2 cellular contexts compared by ENCODE assay signal in the genomic region with DNA sequence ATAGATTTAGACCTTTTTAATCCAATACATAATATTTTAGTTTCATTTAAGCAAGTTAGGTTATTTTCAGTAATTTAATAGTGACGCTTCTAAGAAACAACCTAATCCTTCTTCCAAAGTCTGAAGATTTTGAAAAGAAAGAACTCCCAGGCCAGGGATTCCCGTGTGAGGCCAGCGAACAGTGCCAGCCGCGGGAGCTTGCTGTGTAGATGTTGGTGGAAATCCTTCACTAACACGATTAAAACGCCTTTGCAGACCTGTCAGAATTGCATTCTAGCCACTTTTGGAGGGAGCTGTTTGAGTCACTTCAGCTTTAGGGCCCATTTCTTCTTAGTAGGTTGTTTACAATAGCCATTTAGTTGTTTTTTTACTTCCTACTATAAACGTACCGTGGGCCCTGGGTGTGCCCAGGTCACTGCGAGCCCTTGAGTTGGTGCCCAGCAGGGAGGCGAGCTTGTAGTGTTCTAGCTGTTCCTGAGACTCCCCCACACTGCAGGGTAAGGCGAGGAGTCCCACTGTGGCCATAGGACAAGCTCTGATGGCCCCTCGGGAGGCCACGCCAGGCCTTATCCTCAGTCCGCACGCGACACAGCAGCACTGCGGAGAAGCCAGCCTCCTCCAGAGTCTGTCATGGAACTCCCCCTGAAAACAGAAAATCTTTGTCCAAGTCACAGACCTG.
TF ChIP-seq lines count a peak whose summit lies in the region.

No MANE protein-coding gene starts in this region.

TF ChIP-seq in HEK293, 187 proteins besides CTCF, POLR2A, EP300 and RAD21:
- TF ChIP-seq GFI1B (tag by site-specific recombination; IDR thresholded peaks at IDR 0.05) (no peak), ZNF341 (tag by site-specific recombination; IDR thresholded peaks at IDR 0.05; ENCODE audit: low read depth) (peak; percentile 74), YY1 (tag by site-specific recombination; IDR thresholded peaks at IDR 0.05) (no peak), TCF7L2 (IDR thresholded peaks at IDR 0.05; ENCODE audit: borderline replicate concordance, low read depth, low read length) (no peak), ZNF121 (tag by site-specific recombination; IDR thresholded peaks at IDR 0.05) (no peak), MYNN (tag by site-specific recombination; IDR thresholded peaks at IDR 0.05; ENCODE audit: borderline replicate concordance) (no peak), ZNF423 (tag by site-specific recombination; IDR thresholded peaks at IDR 0.05) (no peak), TRIM28 (IDR thresholded peaks at IDR 0.05; ENCODE audit: borderline replicate concordance, low read length) (0 out of 2 replicates have a peak, but pooled peaks have one; percentile 77), ZIC2 (tag by site-specific recombination; IDR thresholded peaks at IDR 0.05) (peak; percentile 83), ZNF510 (tag by site-specific recombination; IDR thresholded peaks at IDR 0.05; ENCODE audit: insufficient replicate concordance) (no peak), ZNF548 (tag by site-specific recombination; IDR thresholded peaks at IDR 0.05) (no peak), ZNF426 (tag by site-specific recombination; IDR thresholded peaks at IDR 0.05) (no peak), ZNF202 (tag by site-specific recombination; IDR thresholded peaks at IDR 0.05; ENCODE audit: borderline replicate concordance) (no peak)
- TF ChIP-seq, protein P1, sequence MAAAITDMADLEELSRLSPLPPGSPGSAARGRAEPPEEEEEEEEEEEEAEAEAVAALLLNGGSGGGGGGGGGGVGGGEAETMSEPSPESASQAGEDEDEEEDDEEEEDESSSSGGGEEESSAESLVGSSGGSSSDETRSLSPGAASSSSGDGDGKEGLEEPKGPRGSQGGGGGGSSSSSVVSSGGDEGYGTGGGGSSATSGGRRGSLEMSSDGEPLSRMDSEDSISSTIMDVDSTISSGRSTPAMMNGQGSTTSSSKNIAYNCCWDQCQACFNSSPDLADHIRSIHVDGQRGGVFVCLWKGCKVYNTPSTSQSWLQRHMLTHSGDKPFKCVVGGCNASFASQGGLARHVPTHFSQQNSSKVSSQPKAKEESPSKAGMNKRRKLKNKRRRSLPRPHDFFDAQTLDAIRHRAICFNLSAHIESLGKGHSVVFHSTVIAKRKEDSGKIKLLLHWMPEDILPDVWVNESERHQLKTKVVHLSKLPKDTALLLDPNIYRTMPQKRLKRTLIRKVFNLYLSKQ (tag by site-specific recombination; IDR thresholded peaks at IDR 0.05; ENCODE audit: borderline replicate concordance) = no peak
- TF ChIP-seq, protein P2, sequence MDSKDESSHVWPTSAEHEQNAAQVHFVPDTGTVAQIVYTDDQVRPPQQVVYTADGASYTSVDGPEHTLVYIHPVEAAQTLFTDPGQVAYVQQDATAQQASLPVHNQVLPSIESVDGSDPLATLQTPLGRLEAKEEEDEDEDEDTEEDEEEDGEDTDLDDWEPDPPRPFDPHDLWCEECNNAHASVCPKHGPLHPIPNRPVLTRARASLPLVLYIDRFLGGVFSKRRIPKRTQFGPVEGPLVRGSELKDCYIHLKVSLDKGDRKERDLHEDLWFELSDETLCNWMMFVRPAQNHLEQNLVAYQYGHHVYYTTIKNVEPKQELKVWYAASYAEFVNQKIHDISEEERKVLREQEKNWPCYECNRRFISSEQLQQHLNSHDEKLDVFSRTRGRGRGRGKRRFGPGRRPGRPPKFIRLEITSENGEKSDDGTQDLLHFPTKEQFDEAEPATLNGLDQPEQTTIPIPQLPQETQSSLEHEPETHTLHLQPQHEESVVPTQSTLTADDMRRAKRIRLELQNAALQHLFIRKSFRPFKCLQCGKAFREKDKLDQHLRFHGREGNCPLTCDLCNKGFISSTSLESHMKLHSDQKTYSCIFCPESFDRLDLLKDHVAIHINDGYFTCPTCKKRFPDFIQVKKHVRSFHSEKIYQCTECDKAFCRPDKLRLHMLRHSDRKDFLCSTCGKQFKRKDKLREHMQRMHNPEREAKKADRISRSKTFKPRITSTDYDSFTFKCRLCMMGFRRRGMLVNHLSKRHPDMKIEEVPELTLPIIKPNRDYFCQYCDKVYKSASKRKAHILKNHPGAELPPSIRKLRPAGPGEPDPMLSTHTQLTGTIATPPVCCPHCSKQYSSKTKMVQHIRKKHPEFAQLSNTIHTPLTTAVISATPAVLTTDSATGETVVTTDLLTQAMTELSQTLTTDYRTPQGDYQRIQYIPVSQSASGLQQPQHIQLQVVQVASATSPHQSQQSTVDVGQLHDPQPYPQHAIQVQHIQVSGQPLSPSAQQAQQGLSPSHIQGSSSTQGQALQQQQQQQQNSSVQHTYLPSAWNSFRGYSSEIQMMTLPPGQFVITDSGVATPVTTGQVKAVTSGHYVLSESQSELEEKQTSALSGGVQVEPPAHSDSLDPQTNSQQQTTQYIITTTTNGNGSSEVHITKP (tag by site-specific recombination; IDR thresholded peaks at IDR 0.05) = no peak

TF ChIP-seq in K562, 482 proteins besides CTCF, POLR2A, EP300 and RAD21 (continues in another document):
- TF ChIP-seq NCOA4 (IDR thresholded peaks at IDR 0.05; ENCODE audit: partially characterized antibody) (no peak), CXXC5 (CRISPR knock-in tag; IDR thresholded peaks at IDR 0.05) (0 out of 2 replicates have a peak, but pooled peaks have one; percentile 23), SETDB1 (IDR thresholded peaks at IDR 0.05; ENCODE audit: low read length) (no peak), ZNF644 (tag; IDR thresholded peaks at IDR 0.05; ENCODE audit: low read depth) (no peak), BHLHE40 (IDR thresholded peaks at IDR 0.05; ENCODE audit: low read length) (peak; percentile 78), ZNF316 (IDR thresholded peaks at IDR 0.05) (no peak), XRCC5 (IDR thresholded peaks at IDR 0.05; ENCODE audit: low read depth, low read length) (no peak), ZNF140 (CRISPR knock-in tag; IDR thresholded peaks at IDR 0.05) (no peak), MYBL2 (IDR thresholded peaks at IDR 0.05; ENCODE audit: low read depth) (no peak), MYBL2 (CRISPR knock-in tag; IDR thresholded peaks at IDR 0.05; ENCODE audit: borderline replicate concordance) (no peak), ILK (tag; IDR thresholded peaks at IDR 0.05; ENCODE audit: borderline replicate concordance, low read depth) (no peak), HMG20A (CRISPR knock-in tag; conservative IDR thresholded peaks at IDR 0.05) (no peak), HEY1 (CRISPR knock-in tag; IDR thresholded peaks at IDR 0.05; ENCODE audit: borderline replicate concordance) (no peak), KDM2B (CRISPR knock-in tag; IDR thresholded peaks at IDR 0.05) (no peak), CTCFL (IDR thresholded peaks at IDR 0.05; ENCODE audit: borderline replicate concordance, insufficient read depth, low read depth, low read length, poor library complexity, severe bottlenecking) (no peak), SRSF3 (IDR thresholded peaks at IDR 0.05; ENCODE audit: insufficient read depth, low read length) (no peak), PTTG1 (tag; IDR thresholded peaks at IDR 0.05; ENCODE audit: low read depth) (no peak), SUPT5H (IDR thresholded peaks at IDR 0.05) (no peak), SMAD1 (IDR thresholded peaks at IDR 0.05; ENCODE audit: low read depth, low read length, partially characterized antibody) (no peak), SIRT6 (IDR thresholded peaks at IDR 0.05; ENCODE audit: low read depth, low read length) (no peak), LCOR (CRISPR knock-in tag; IDR thresholded peaks at IDR 0.05) (no peak), CCAR2 (IDR thresholded peaks at IDR 0.05; ENCODE audit: low read depth, low read length) (no peak), KAT8 (IDR thresholded peaks at IDR 0.05; ENCODE audit: low read depth) (no peak), DNMT1 (IDR thresholded peaks at IDR 0.05) (no peak), ATF1 (CRISPR knock-in tag; IDR thresholded peaks at IDR 0.05) (no peak), ATF1 (tag; IDR thresholded peaks at IDR 0.05) (no peak), ZNF124 (CRISPR knock-in tag; IDR thresholded peaks at IDR 0.05) (no peak), GTF2F1 (IDR thresholded peaks at IDR 0.05; ENCODE audit: low read depth, low read length) (no peak), DEAF1 (CRISPR knock-in tag; IDR thresholded peaks at IDR 0.05) (no peak), HNRNPUL1 (IDR thresholded peaks at IDR 0.05; ENCODE audit: low read length) (no peak), SIN3A (IDR thresholded peaks at IDR 0.05; ENCODE audit: borderline replicate concordance in 2 of 2, control insufficient read depth in 1 of 2, low read depth in 2 of 2, low read length in 2 of 2) (0 out of 4 replicates have a peak, but pooled peaks of 1 of the 2 experiments have one; percentile 14), BRD4 (IDR thresholded peaks at IDR 0.05) (no peak), ZNF766 (CRISPR knock-in tag; conservative IDR thresholded peaks at IDR 0.05) (no peak), MECOM (CRISPR knock-in tag; IDR thresholded peaks at IDR 0.05) (no peak), ZSCAN29 (IDR thresholded peaks at IDR 0.05) (no peak)
- TF ChIP-seq, protein P3, sequence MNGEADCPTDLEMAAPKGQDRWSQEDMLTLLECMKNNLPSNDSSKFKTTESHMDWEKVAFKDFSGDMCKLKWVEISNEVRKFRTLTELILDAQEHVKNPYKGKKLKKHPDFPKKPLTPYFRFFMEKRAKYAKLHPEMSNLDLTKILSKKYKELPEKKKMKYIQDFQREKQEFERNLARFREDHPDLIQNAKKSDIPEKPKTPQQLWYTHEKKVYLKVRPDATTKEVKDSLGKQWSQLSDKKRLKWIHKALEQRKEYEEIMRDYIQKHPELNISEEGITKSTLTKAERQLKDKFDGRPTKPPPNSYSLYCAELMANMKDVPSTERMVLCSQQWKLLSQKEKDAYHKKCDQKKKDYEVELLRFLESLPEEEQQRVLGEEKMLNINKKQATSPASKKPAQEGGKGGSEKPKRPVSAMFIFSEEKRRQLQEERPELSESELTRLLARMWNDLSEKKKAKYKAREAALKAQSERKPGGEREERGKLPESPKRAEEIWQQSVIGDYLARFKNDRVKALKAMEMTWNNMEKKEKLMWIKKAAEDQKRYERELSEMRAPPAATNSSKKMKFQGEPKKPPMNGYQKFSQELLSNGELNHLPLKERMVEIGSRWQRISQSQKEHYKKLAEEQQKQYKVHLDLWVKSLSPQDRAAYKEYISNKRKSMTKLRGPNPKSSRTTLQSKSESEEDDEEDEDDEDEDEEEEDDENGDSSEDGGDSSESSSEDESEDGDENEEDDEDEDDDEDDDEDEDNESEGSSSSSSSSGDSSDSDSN (IDR thresholded peaks at IDR 0.05; ENCODE audit: borderline replicate concordance in 1 of 2, low read depth in 2 of 2, low read length in 2 of 2) = 0 out of 4 replicates have a peak, but pooled peaks of 1 of the 2 experiments have one; percentile 50
- TF ChIP-seq, protein P4, sequence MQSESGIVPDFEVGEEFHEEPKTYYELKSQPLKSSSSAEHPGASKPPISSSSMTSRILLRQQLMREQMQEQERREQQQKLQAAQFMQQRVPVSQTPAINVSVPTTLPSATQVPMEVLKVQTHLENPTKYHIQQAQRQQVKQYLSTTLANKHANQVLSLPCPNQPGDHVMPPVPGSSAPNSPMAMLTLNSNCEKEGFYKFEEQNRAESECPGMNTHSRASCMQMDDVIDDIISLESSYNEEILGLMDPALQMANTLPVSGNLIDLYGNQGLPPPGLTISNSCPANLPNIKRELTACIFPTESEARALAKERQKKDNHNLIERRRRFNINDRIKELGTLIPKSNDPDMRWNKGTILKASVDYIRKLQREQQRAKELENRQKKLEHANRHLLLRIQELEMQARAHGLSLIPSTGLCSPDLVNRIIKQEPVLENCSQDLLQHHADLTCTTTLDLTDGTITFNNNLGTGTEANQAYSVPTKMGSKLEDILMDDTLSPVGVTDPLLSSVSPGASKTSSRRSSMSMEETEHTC (IDR thresholded peaks at IDR 0.05) = no peak
- TF ChIP-seq, protein P5, sequence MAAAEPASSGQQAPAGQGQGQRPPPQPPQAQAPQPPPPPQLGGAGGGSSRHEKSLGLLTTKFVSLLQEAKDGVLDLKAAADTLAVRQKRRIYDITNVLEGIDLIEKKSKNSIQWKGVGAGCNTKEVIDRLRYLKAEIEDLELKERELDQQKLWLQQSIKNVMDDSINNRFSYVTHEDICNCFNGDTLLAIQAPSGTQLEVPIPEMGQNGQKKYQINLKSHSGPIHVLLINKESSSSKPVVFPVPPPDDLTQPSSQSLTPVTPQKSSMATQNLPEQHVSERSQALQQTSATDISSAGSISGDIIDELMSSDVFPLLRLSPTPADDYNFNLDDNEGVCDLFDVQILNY (CRISPR knock-in tag; IDR thresholded peaks at IDR 0.05) = no peak
